8 cellular contexts compared by ENCODE assay signal in the genomic region with DNA sequence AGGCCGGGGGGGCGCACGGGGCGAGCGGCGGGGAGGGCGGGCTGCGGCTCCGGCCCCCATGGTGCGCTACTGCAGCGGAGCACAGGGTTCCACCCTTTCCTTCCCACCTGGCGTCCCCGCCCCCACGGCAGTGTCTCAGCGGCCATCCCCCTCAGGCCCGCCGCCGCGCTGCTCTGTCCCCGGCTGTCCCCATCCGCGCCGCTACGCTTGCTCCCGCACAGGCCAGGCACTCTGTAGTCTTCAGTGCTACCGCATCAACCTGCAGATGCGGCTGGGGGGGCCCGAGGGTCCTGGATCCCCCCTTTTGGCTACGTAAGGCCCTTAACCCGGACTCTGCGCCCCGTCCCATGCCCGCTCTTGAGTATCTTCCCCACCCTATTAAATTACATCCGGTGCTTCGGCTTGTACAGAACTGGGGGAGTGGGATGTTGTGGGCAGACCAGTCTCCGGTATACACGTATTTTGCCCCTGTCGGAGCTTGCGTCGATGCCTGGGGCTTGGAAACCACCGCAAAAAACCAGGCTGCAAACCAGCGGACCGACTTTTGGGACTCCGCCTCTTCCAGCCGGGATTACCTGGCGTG. TPM values are rescaled to one million over a fixed set of nuclear protein-coding genes. Genes with fewer than 3 reads are reported as not detected.
DNase-seq lines count a peak whose midpoint lies in the region; ATAC-seq and TF ChIP-seq lines count a peak whose summit lies in the region.

No MANE protein-coding gene starts in this region.

- CTCF ChIA-PET in naive thymus-derived CD4-positive, alpha-beta T cell (lab: Charles Lee): interaction anchor here (1.0 to 3.9 kb wide), 5 partner anchors 17 to 74 kb away, joined by 3 to 30 read pairs (median 4); a partner anchor contains a TSS

- WGBS in endodermal cell (ENCODE audit: insufficient coverage in 1 of 2, insufficient read length in 1 of 2), 2 experiments: 0 to 2% methylated on average over 9 to 46 of the region's 46 CpGs

- no peaks in the 10 kb centered on the region for H3K9me3 ChIP-seq in endodermal cell (ENCODE audit: control insufficient read depth, low read length)
- H3K9me3 ChIP-seq in naive thymus-derived CD4-positive, alpha-beta T cell (ENCODE audit: control insufficient read depth in 2 of 3, low read length in 3 of 3): no peaks in the 10 kb centered on the region

- peaks cover 19% of the 10 kb centered on the region for H3K36me3 Mint-ChIP-seq in endodermal cell (ENCODE audit: low read depth)
- H3K36me3 Mint-ChIP-seq in naive thymus-derived CD4-positive, alpha-beta T cell: peaks cover 0 to 17% (median 3%) of the 10 kb centered on the region in 5 donors

- H3K9ac ChIP-seq in endodermal cell (ENCODE audit: extremely low read depth, low read length, poor library complexity, severe bottlenecking): peak overlapping the region; percentile 84

- H3K27ac ChIP-seq in endodermal cell (ENCODE audit: low read depth, low read length): peak overlapping the region; percentile 88
- H3K27ac ChIP-seq in naive thymus-derived CD4-positive, alpha-beta T cell (ENCODE audit: low read depth, low read length): peak overlapping the region; percentile 100

- peaks cover 20% of the 10 kb centered on the region for H3K36me3 ChIP-seq in endodermal cell (ENCODE audit: control insufficient read depth, insufficient read depth, low read length)
- H3K36me3 ChIP-seq in naive thymus-derived CD4-positive, alpha-beta T cell (ENCODE audit: control insufficient read depth in 2 of 3, insufficient read depth in 3 of 3, low read length in 3 of 3): peaks cover 0 to 22% (median 0%) of the 10 kb centered on the region in 3 experiments

- DNase-seq in DMS 273 (lab: John Stamatoyannopoulos, UW; ENCODE audit: unreplicated experiment) (peak; percentile 85), DMS 273 treated with DMSO at 0.1 percent for 48 hours (lab: John Stamatoyannopoulos, UW) (no peak), NCI-H2227 treated with DMSO at 0.1 percent for 48 hours (lab: John Stamatoyannopoulos, UW) (peak; percentile 88), endodermal cell (peak; percentile 92)
- peak; percentile 65 to 80 (median 68) for DNase-seq in activated CD8-positive, alpha-beta memory T cell treated with anti-CD3 and anti-CD28 coated beads for 48 hours (ENCODE audit: low read depth in 2 of 3, low spot score in 2 of 3)
- DNase-seq in naive thymus-derived CD4-positive, alpha-beta T cell: peak in 4 of 9 donors; percentile 71 to 96 (median 82)
- DNase-seq in stimulated activated naive CD4-positive, alpha-beta T cell treated with Interleukin-2 at 50 U/mL for 16 hours (lab: John Stamatoyannopoulos, UW): peak; percentile 82

- peak; percentile 22 for ATAC-seq in HG02938 (IDR thresholded peaks at IDR 0.05; ENCODE audit: unreplicated experiment)
- ATAC-seq in naive thymus-derived CD4-positive, alpha-beta T cell: peak; percentile 63

- no peaks in the 10 kb centered on the region for H3K27me3 Mint-ChIP-seq in endodermal cell (ENCODE audit: insufficient read depth)
- peaks cover 0 to 2% (median 0%) of the 10 kb centered on the region in 5 donors for H3K27me3 Mint-ChIP-seq in naive thymus-derived CD4-positive, alpha-beta T cell

- POLR2A ChIA-PET in naive thymus-derived CD4-positive, alpha-beta T cell (lab: Charles Lee): interaction anchor here (0.7 to 10.8 kb wide), 25 partner anchors 10 to 1225 kb away, joined by 3 to 197 read pairs (median 4); a partner anchor contains a TSS

- intact Hi-C loops in naive thymus-derived CD4-positive, alpha-beta T cell (cut with micrococcal nuclease): loop anchor here (1.0 to 10.0 kb wide), 18 partner anchors 8 to 1385 kb away; a partner anchor contains a TSS

- H3K27ac Mint-ChIP-seq in endodermal cell: peak overlapping the region; percentile 99
- peak overlapping the region; percentile 88 to 100 (median 99) for H3K27ac Mint-ChIP-seq in naive thymus-derived CD4-positive, alpha-beta T cell

- peak overlapping the region; percentile 83 for H3K4me3 Mint-ChIP-seq in endodermal cell
- peak overlapping the region; percentile 87 to 99 (median 96) for H3K4me3 Mint-ChIP-seq in naive thymus-derived CD4-positive, alpha-beta T cell

- H3K27me3 ChIP-seq in endodermal cell (ENCODE audit: control insufficient read depth, insufficient read depth, low read length, poor library complexity, severe bottlenecking): no peaks in the 10 kb centered on the region
- H3K27me3 ChIP-seq in naive thymus-derived CD4-positive, alpha-beta T cell (ENCODE audit: control insufficient read depth in 2 of 2, insufficient read depth in 2 of 2, low read length in 2 of 2): no peaks in the 10 kb centered on the region

- H3K9me3 Mint-ChIP-seq in endodermal cell: no peaks in the 10 kb centered on the region
- H3K9me3 Mint-ChIP-seq in naive thymus-derived CD4-positive, alpha-beta T cell: peaks cover 0 to 8% (median 0%) of the 10 kb centered on the region in 11 donors

- H3K4me3 ChIP-seq in endodermal cell (ENCODE audit: low read length): peak overlapping the region; percentile 89
- peak overlapping the region; percentile 70 for H3K4me3 ChIP-seq in naive thymus-derived CD4-positive, alpha-beta T cell (ENCODE audit: low read length)

- peaks cover 33% of the 10 kb centered on the region for H3K4me1 Mint-ChIP-seq in endodermal cell
- H3K4me1 Mint-ChIP-seq in naive thymus-derived CD4-positive, alpha-beta T cell: peaks cover 39 to 68% (median 56%) of the 10 kb centered on the region in 7 donors

- TF ChIP-seq CTCF in endodermal cell (conservative IDR thresholded peaks at IDR 0.05): no peak

- H3K4me1 ChIP-seq in endodermal cell (ENCODE audit: control insufficient read depth, insufficient read depth, low read length): peaks cover under 1% of the 10 kb centered on the region
- H3K4me1 ChIP-seq in naive thymus-derived CD4-positive, alpha-beta T cell (ENCODE audit: control insufficient read depth in 2 of 2, insufficient read depth in 2 of 2, low read length in 2 of 2): peaks cover 30 to 41% of the 10 kb centered on the region in 2 donors

RNA-seq across cellular contexts. Expression of a gene that starts 0.6 kb away (rescaled TPM):
- total RNA-seq in endodermal cell: 100 to 1,000 TPM; 110 to 116 TPM
- polyA plus RNA-seq in endodermal cell (2013, experiment 1 of 2): 121 TPM
- 102 TPM for polyA plus RNA-seq in endodermal cell (2013, experiment 2 of 2)
- total RNA-seq in naive thymus-derived CD4-positive, alpha-beta T cell: 100 to 1,000 TPM in 2 of 5 experiments, 10 to 100 TPM in 3; 53.6 to 127 (median 85.4) TPM
- 10 to 100 TPM; 33.3 to 45.4 TPM for polyA plus RNA-seq in naive thymus-derived CD4-positive, alpha-beta T cell

RNA-seq across cellular contexts. Expression of a gene that starts 2.8 kb away (rescaled TPM):
- total RNA-seq in endodermal cell: 10 to 100 TPM; 23.9 to 38.8 TPM
- 23.4 TPM for polyA plus RNA-seq in endodermal cell (2013, experiment 1 of 2)
- 17.1 TPM for polyA plus RNA-seq in endodermal cell (2013, experiment 2 of 2)
- total RNA-seq in naive thymus-derived CD4-positive, alpha-beta T cell: 10 to 100 TPM; 42.1 to 96.5 (median 46.8) TPM
- polyA plus RNA-seq in naive thymus-derived CD4-positive, alpha-beta T cell: 10 to 100 TPM; 11.6 TPM

RNA-seq across cellular contexts. Expression of a gene that starts 7.5 kb away (rescaled TPM):
- total RNA-seq in endodermal cell: 10 to 100 TPM; 64.8 to 72.9 TPM
- 48.1 TPM for polyA plus RNA-seq in endodermal cell (2013, experiment 1 of 2)
- 46.6 TPM for polyA plus RNA-seq in endodermal cell (2013, experiment 2 of 2)
- total RNA-seq in naive thymus-derived CD4-positive, alpha-beta T cell: 10 to 100 TPM; 61.0 to 88.5 (median 74.3) TPM
- polyA plus RNA-seq in naive thymus-derived CD4-positive, alpha-beta T cell: 10 to 100 TPM; 31.2 to 40.7 TPM

RNA-seq across cellular contexts. Expression of a gene that starts 14.8 kb away (rescaled TPM):
- total RNA-seq in endodermal cell: 10 to 100 TPM; 50.9 to 62.7 TPM
- 50.6 TPM for polyA plus RNA-seq in endodermal cell (2013, experiment 1 of 2)
- 44.2 TPM for polyA plus RNA-seq in endodermal cell (2013, experiment 2 of 2)
- 100 to 1,000 TPM in 2 of 5 experiments, 10 to 100 TPM in 3; 45.7 to 108 (median 94.5) TPM for total RNA-seq in naive thymus-derived CD4-positive, alpha-beta T cell
- 100 to 1,000 TPM; 138 to 175 TPM for polyA plus RNA-seq in naive thymus-derived CD4-positive, alpha-beta T cell

RNA-seq across cellular contexts. Expression of a gene that starts 15.9 kb away (rescaled TPM):
- 100 to 1,000 TPM in 1 of 2 donors, 10 to 100 TPM in 1; 83.6 to 117 TPM for total RNA-seq in endodermal cell
- polyA plus RNA-seq in endodermal cell (2013, experiment 1 of 2): 35.7 TPM
- 34.4 TPM for polyA plus RNA-seq in endodermal cell (2013, experiment 2 of 2)
- total RNA-seq in naive thymus-derived CD4-positive, alpha-beta T cell: 1 to 10 TPM in 2 of 5 experiments, under 1 TPM in 1, not detected in 2; 0.97 to 1.5 (median 1.3) TPM
- polyA plus RNA-seq in naive thymus-derived CD4-positive, alpha-beta T cell: under 1 TPM; 0.26 to 0.28 TPM
